In genomic region chr5:181259974-181260719, GRCh38 we compare ENCODE assay signal across 1 cellular context.
TF ChIP-seq lines count a peak whose summit lies in the region.

No MANE protein-coding gene starts in this region.

TF ChIP-seq in endothelial cell of umbilical vein, 7 proteins besides CTCF, POLR2A, EP300 and RAD21:
- TF ChIP-seq JUN (IDR thresholded peaks at IDR 0.05; ENCODE audit: borderline replicate concordance, insufficient read depth, insufficient read length, low read depth) (no peak), FOS (IDR thresholded peaks at IDR 0.05; ENCODE audit: borderline replicate concordance, insufficient read depth, low read length) (no peak), POLR2AphosphoS5 (IDR thresholded peaks at IDR 0.05; ENCODE audit: insufficient read depth, low read depth, low read length) (no peak), EZH2 (IDR thresholded peaks at IDR 0.05; ENCODE audit: borderline replicate concordance, low read depth, low read length, severe bottlenecking) (no peak), MAX (IDR thresholded peaks at IDR 0.05; ENCODE audit: insufficient read depth, insufficient read length) (no peak)
